In the genomic region with DNA sequence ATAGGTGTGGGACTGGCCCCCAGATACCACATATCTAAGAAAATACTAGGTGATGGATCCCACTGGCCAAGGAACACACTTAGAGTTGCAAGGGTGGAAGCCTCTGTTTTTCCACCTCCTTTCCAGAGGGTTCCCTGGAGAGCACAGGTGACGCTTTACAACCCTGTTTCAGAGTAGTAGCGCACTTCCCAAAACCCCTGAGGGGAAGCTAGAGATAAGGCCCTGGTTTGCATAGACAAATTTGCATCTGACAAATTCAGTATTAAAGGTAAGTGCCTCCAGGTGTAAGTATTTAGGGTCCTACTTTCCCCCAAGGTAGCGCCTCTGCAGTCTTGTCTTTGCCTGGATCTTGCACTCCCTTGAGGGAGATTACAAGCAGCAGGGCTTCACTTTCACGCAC, we compare ENCODE assay signal across 8 cellular contexts. TPM values are rescaled to one million over a fixed set of nuclear protein-coding genes. Genes with fewer than 3 reads are reported as not detected.
A peak's percentile ranks its signal among the peaks of the same experiment; 100 is the strongest.
DNase-seq lines count a peak whose midpoint lies in the region; FAIRE-seq and TF ChIP-seq lines count a peak whose summit lies in the region.

No MANE protein-coding gene starts in this region.

- peak; percentile 5 for FAIRE-seq in GM12892 (lab: Jason Lieb, UNC)

- H3K27ac Mint-ChIP-seq in endodermal cell, result no peak overlapping the region

- peak overlapping the region; percentile 70 for H3K4me3 Mint-ChIP-seq in endodermal cell

- H3K27ac ChIP-seq in endodermal cell (ENCODE audit: low read depth, low read length), result no peak overlapping the region
- H3K27ac ChIP-seq in osteoblast (ENCODE audit: low read depth, low read length), result no peak overlapping the region

- peaks cover 81% of the 10 kb centered on the region for H3K27me3 ChIP-seq in endodermal cell (ENCODE audit: control insufficient read depth, insufficient read depth, low read length, poor library complexity, severe bottlenecking)
- peaks cover 22% of the 10 kb centered on the region for H3K27me3 ChIP-seq in osteoblast (ENCODE audit: insufficient read depth, low read length)

- no peaks in the 10 kb centered on the region for H4K20me1 ChIP-seq in osteoblast (ENCODE audit: insufficient read depth, low read length)

- no peaks in the 10 kb centered on the region for H3K9me3 Mint-ChIP-seq in endodermal cell

- no peak for TF ChIP-seq POLR2A in GM12892 (IDR thresholded peaks at IDR 0.05; ENCODE audit: low read depth, low read length)

- no peaks in the 10 kb centered on the region for H3K79me2 ChIP-seq in osteoblast (ENCODE audit: insufficient read depth, low read length)

- peaks cover 2% of the 10 kb centered on the region for H3K4me1 ChIP-seq in endodermal cell (ENCODE audit: control insufficient read depth, insufficient read depth, low read length)
- H3K4me1 ChIP-seq in osteoblast (ENCODE audit: insufficient read depth, low read length), result no peaks in the 10 kb centered on the region

- 10 to 22% methylated on average over 4 of the region's 4 CpGs for WGBS in endodermal cell (ENCODE audit: insufficient coverage in 1 of 2, insufficient read length in 1 of 2), 2 experiments

- H3K4me2 ChIP-seq in osteoblast (ENCODE audit: insufficient read depth, low read length), result peak overlapping the region; percentile 85

- no peaks in the 10 kb centered on the region for H3K9me3 ChIP-seq in endodermal cell (ENCODE audit: control insufficient read depth, low read length)
- H3K9me3 ChIP-seq in osteoblast (ENCODE audit: low read depth, low read length), result no peaks in the 10 kb centered on the region

- H3K36me3 Mint-ChIP-seq in endodermal cell (ENCODE audit: low read depth), result no peaks in the 10 kb centered on the region

- H3K4me1 Mint-ChIP-seq in endodermal cell, result peaks cover 14% of the 10 kb centered on the region

- DNase-seq in GM12892 (ENCODE audit: insufficient read length) (no peak), NCI-H526 (lab: John Stamatoyannopoulos, UW) (peak; percentile 86 to 87), endodermal cell (peak; percentile 59), osteoblast (ENCODE audit: insufficient read length, low spot score, missing footprints) (peak; percentile 35), SKM-1 (lab: John Stamatoyannopoulos, UW; ENCODE audit: unreplicated experiment) (no peak), AML-193 (lab: John Stamatoyannopoulos, UW) (no peak), NCI-H187 (lab: John Stamatoyannopoulos, UW) (no peak), NCI-H774 (lab: John Stamatoyannopoulos, UW) (no peak)

- H3K27me3 Mint-ChIP-seq in endodermal cell (ENCODE audit: insufficient read depth), result peaks cover 91% of the 10 kb centered on the region

- no peak overlapping the region for H2AFZ ChIP-seq in osteoblast (ENCODE audit: low read length)

- H3K36me3 ChIP-seq in endodermal cell (ENCODE audit: control insufficient read depth, insufficient read depth, low read length), result no peaks in the 10 kb centered on the region
- H3K36me3 ChIP-seq in osteoblast (ENCODE audit: insufficient read depth, low read length), result no peaks in the 10 kb centered on the region

- no peak overlapping the region for H3K9ac ChIP-seq in endodermal cell (ENCODE audit: extremely low read depth, low read length, poor library complexity, severe bottlenecking)

- peak overlapping the region; percentile 80 for H3K4me3 ChIP-seq in endodermal cell (ENCODE audit: low read length)
- H3K4me3 ChIP-seq in osteoblast (ENCODE audit: insufficient read depth, low read length), result peak overlapping the region; percentile 70

- TF ChIP-seq CTCF in endodermal cell (conservative IDR thresholded peaks at IDR 0.05), result no peak
- TF ChIP-seq CTCF in osteoblast (IDR thresholded peaks at IDR 0.05; ENCODE audit: extremely low read depth, low read depth, low read length), result no peak

RNA-seq across cellular contexts. Expression of gene CERKL, which starts 0.5 kb away (rescaled TPM):
- polyA plus RNA-seq in GM12892 (2012; ENCODE audit: missing spikeins), result 8.4 TPM
- total RNA-seq in endodermal cell, result under 1 TPM; 0.20 to 0.31 TPM
- 0.07 TPM for polyA plus RNA-seq in endodermal cell (2013, experiment 1 of 2)
- polyA plus RNA-seq in endodermal cell (2013, experiment 2 of 2), result not detected
- total RNA-seq in osteoblast, result under 0.01 TPM in 1 of 2 replicates, not detected in the other

RNA-seq across cellular contexts. Expression of gene NEUROD1, which starts 22.9 kb away (rescaled TPM):
- not detected for polyA plus RNA-seq in GM12892 (2012; ENCODE audit: missing spikeins)
- total RNA-seq in endodermal cell (not detected), osteoblast (not detected in 2 replicates)
- polyA plus RNA-seq in endodermal cell (2013, experiment 1 of 2), result 4.3 TPM
- polyA plus RNA-seq in endodermal cell (2013, experiment 2 of 2), result 3.7 TPM

Comparison
In these comparisons a context has a peak if more than half of its experiments do, and no peak if none do; other contexts are left out.
1. DNase-seq: peak in NCI-H526 (2 of 2), endodermal cell (single experiment) and osteoblast (single experiment); none in GM12892 (single experiment), SKM-1 (single experiment), AML-193 (0 of 2), NCI-H187 (0 of 2) and NCI-H774 (single experiment).